ENCODE assay signal across 24 cellular contexts in genomic region chr10:77146937-77147336, GRCh38.
"Had no signal": no experiment of that assay in that cellular context is flagged by ENCODE, and none has a peak within 500 bp of the region (broad histone marks: within the 10 kb centered on the region; RNA-seq: fewer than 3 reads in every experiment).

No MANE protein-coding gene starts in this region.

- H3K4me3 ChIP-seq: breast epithelium, spleen, testis, uterus had no signal

- H2AFZ ChIP-seq: parathyroid adenoma had no signal

- H3K27ac ChIP-seq: breast epithelium, epithelial cell of prostate, parathyroid adenoma, spleen, testis, uterus had no signal

- DNase-seq: activated CD4-positive, alpha-beta T cell treated with anti-CD3 and anti-CD28 coated beads for 36 hours; activated CD4-positive, alpha-beta T cell treated with anti-CD3 and anti-CD28 coated beads, Interleukin-2, amount 50 U/mL, for 4 hours; activated CD4-positive, CD25-positive, alpha-beta regulatory T cell; activated CD8-positive, alpha-beta memory T cell treated with anti-CD3 and anti-CD28 coated beads for 24 hours; activated effector memory CD4-positive, alpha-beta T cell treated with anti-CD3 and anti-CD28 coated beads, Interleukin-2, amount 50 U/mL, for 16 hours; activated naive CD4-positive, alpha-beta T cell treated with anti-CD3 and anti-CD28 coated beads for 36 hours; activated naive CD8-positive, alpha-beta T cell treated with anti-CD3 and anti-CD28 coated beads, Interleukin-2, amount 10 ng/mL, durations not matched to agents 7 days and 5 days; central memory CD4-positive, alpha-beta T cell; dermis blood vessel endothelial cell; effector CD8-positive, alpha-beta T cell; hippocampal formation; left cardiac atrium; left ventricle myocardium superior; naive B cell; nephron progenitor cell; right cardiac atrium; spleen; stimulated activated naive CD4-positive, alpha-beta T cell treated with Interleukin-2 at 50 U/mL for 16 hours; testis; uterus had no signal

- H3K36me3 Mint-ChIP-seq: activated naive CD8-positive, alpha-beta T cell treated with anti-CD3 and anti-CD28 coated beads, Interleukin-2, amount 10 ng/mL, durations not matched to agents 7 days and 5 days; naive B cell; type B pancreatic cell had no signal

- H3K36me3 ChIP-seq: breast epithelium, spleen, uterus had no signal

- H3K27ac Mint-ChIP-seq: activated CD4-positive, alpha-beta T cell treated with anti-CD3 and anti-CD28 coated beads for 36 hours; activated naive CD4-positive, alpha-beta T cell treated with anti-CD3 and anti-CD28 coated beads for 36 hours; activated naive CD8-positive, alpha-beta T cell treated with anti-CD3 and anti-CD28 coated beads, Interleukin-2, amount 10 ng/mL, durations not matched to agents 7 days and 5 days; naive B cell; nephron progenitor cell; type B pancreatic cell had no signal

- ATAC-seq: activated CD4-positive, alpha-beta T cell treated with anti-CD3 and anti-CD28 coated beads for 36 hours; left cardiac atrium; left ventricle myocardium superior; right cardiac atrium had no signal

- H3K9ac ChIP-seq: parathyroid adenoma had no signal

- H3K79me2 ChIP-seq: parathyroid adenoma had no signal

- H3K9me3 ChIP-seq: breast epithelium, spleen, testis, uterus had no signal

- H3K9me3 Mint-ChIP-seq: activated naive CD4-positive, alpha-beta T cell treated with anti-CD3 and anti-CD28 coated beads for 36 hours; activated naive CD8-positive, alpha-beta T cell treated with anti-CD3 and anti-CD28 coated beads, Interleukin-2, amount 10 ng/mL, durations not matched to agents 7 days and 5 days; naive B cell; nephron progenitor cell; type B pancreatic cell had no signal

- H3K27me3 ChIP-seq: breast epithelium, spleen, testis, uterus had no signal

- H3K4me3 Mint-ChIP-seq: activated CD4-positive, alpha-beta T cell treated with anti-CD3 and anti-CD28 coated beads for 36 hours; activated naive CD4-positive, alpha-beta T cell treated with anti-CD3 and anti-CD28 coated beads for 36 hours; activated naive CD8-positive, alpha-beta T cell treated with anti-CD3 and anti-CD28 coated beads, Interleukin-2, amount 10 ng/mL, durations not matched to agents 7 days and 5 days; naive B cell; nephron progenitor cell; type B pancreatic cell had no signal

- H3K4me1 Mint-ChIP-seq: activated CD4-positive, alpha-beta T cell treated with anti-CD3 and anti-CD28 coated beads for 36 hours; activated naive CD8-positive, alpha-beta T cell treated with anti-CD3 and anti-CD28 coated beads, Interleukin-2, amount 10 ng/mL, durations not matched to agents 7 days and 5 days; naive B cell had no signal

- H3K4me1 ChIP-seq: breast epithelium, parathyroid adenoma, testis, uterus had no signal
